Comparison of ENCODE assay signal across 26 cellular contexts in the genomic region with DNA sequence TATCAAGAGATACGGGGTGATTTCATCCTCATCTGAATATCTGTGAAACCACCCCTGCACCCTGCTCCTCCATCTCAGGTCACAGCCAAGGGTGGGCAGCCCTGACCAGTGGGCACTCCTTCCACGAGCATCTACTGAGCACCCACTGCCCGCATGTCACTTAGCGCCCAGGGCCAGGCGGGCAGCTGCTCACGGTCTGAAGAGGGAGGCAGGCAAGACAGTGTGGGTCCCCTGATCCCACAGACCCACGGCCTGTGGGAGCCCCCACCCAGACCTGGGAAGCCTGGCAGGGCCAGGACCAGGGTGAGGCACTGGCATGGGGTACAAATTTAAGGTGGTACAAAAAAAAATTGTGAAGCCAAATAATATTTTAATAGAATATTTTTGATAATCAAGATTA.
"Had no signal": no experiment of that assay in that cellular context is flagged by ENCODE, and none has a peak within 500 bp of the region (broad histone marks: within the 10 kb centered on the region; RNA-seq: fewer than 3 reads in every experiment).

No MANE protein-coding gene starts in this region.

- H3K9me3 Mint-ChIP-seq: naive thymus-derived CD8-positive, alpha-beta T cell; nephron progenitor cell had no signal

- H3K27me3 ChIP-seq: esophagus muscularis mucosa, heart right ventricle, pancreas, right lobe of liver, thyroid gland had no signal

- H3K27ac ChIP-seq: coronary artery, esophagus muscularis mucosa, foreskin keratinocyte, gastroesophageal sphincter, heart right ventricle, pancreas, right lobe of liver, stomach, thyroid gland had no signal

- H3K36me3 ChIP-seq: esophagus muscularis mucosa, gastroesophageal sphincter, heart right ventricle, pancreas, right lobe of liver, stomach, thyroid gland had no signal

- H3K4me1 ChIP-seq: foreskin keratinocyte, pancreas, right lobe of liver, stomach, thyroid gland had no signal

- H3K27ac Mint-ChIP-seq: naive thymus-derived CD8-positive, alpha-beta T cell; nephron progenitor cell; progenitor cell of endocrine pancreas had no signal

- H3K4me3 ChIP-seq: coronary artery, esophagus muscularis mucosa, gastroesophageal sphincter, heart right ventricle, pancreas, right lobe of liver, stomach, thyroid gland had no signal

- H3K4me3 Mint-ChIP-seq: naive thymus-derived CD8-positive, alpha-beta T cell; nephron progenitor cell had no signal

- DNase-seq: dermis blood vessel endothelial cell; effector memory CD4-positive, alpha-beta T cell; foreskin keratinocyte; heart right ventricle; hippocampal formation; kidney glomerular epithelial cell; left colon; left ventricle myocardium superior; naive thymus-derived CD8-positive, alpha-beta T cell; nephron progenitor cell; occipital lobe; right lobe of liver; small intestine; stimulated activated CD4-positive, alpha-beta T cell treated with anti-CD3 and anti-CD28 coated beads, Interleukin-12 subunit alpha, Interleukin-12 subunit beta, amount 100 ng/mL, for 4 hours; stimulated activated CD4-positive, alpha-beta T cell treated with anti-CD3 and anti-CD28 coated beads, Interleukin-1b, Interleukin-23, amount 100 ng/mL, for 48 hours; stimulated activated CD4-positive, alpha-beta T cell treated with anti-CD3 and anti-CD28 coated beads, Interleukin-4, amount 100 ng/mL, for 1 hour; stimulated activated CD8-positive, alpha-beta memory T cell treated with anti-CD3 and anti-CD28 coated beads, Interleukin-4, amount 100 ng/mL, for 48 hours; stimulated activated naive CD4-positive, alpha-beta T cell; stomach; thyroid gland; trophoblast cell had no signal

- ATAC-seq: gastroesophageal sphincter; left colon; left ventricle myocardium superior; naive thymus-derived CD8-positive, alpha-beta T cell; pancreas had no signal

- H3K9me3 ChIP-seq: esophagus muscularis mucosa, gastroesophageal sphincter, heart right ventricle, pancreas, right lobe of liver, stomach, thyroid gland had no signal

- H3K36me3 Mint-ChIP-seq: naive thymus-derived CD8-positive, alpha-beta T cell had no signal
